ENCODE assay signal across 22 cellular contexts in the genomic region with DNA sequence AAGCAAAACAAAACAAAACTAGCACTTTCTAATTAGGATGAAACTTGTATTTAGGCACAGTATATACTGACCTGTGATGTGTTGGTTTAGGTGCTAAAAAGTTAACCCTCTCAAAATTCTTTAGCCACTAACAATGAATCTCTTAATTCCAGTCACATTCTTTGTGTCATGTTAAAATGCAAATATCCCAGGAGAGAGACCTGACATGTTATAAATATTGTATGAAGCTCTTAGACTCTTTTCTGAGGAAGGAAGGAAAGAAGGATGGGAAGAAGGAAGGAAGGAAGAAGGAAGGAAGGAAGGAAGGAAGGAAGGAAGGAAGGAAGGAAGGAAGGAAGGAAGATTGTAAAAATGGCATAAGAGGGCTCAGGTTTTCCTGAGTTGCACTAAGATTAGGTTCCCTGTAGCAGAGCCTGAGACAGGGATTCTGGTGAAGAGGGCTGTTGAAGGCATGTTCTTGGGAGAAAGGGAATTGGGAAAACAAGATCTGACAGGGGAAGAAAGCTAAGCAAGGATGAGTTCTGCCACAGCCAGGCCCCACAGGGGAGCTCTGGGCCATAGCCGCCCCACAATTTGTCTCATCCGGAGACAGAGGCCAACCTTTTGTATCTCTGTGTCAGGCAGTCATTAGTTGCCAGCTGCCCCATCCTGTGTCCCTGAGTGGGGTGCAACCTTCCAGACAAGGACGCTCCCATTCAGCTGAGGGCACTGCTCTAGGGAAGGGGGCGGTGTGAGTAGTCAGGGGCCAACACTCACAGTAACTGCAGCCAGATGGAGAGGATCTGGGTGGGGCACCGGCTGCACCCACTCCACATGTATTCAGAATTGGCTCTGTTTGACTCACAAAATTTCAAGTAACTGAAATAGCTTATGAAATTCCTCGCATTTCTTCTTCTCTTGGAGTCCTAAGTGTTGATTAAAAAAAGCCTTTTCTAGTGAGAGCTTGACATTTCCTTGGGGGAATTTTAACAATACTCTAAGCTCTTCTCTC.
DNase-seq lines count a peak whose midpoint lies in the region; ATAC-seq and TF ChIP-seq lines count a peak whose summit lies in the region.
"Had no signal": no experiment of that assay in that cellular context is flagged by ENCODE, and none has a peak within 500 bp of the region (broad histone marks: within the 10 kb centered on the region; RNA-seq: fewer than 3 reads in every experiment).

No MANE protein-coding gene starts in this region.

- H3K9me2 ChIP-seq in SK-N-SH = no peaks in the 10 kb centered on the region

- H3K4me3 Mint-ChIP-seq in activated naive CD4-positive, alpha-beta T cell treated with anti-CD3 and anti-CD28 coated beads, Interleukin-2, amount 50 U/mL, for 24 hours = no peak overlapping the region
- H3K4me3 Mint-ChIP-seq: activated CD4-positive, alpha-beta memory T cell treated with anti-CD3 and anti-CD28 coated beads for 36 hours; IgD-negative memory B cell; mesothelial cell of epicardium; stimulated activated naive CD8-positive, alpha-beta T cell treated with anti-CD3 and anti-CD28 coated beads, Interleukin-15, amount 100 ng/mL, for 72 hours had no signal

- DNase-seq in activated naive CD4-positive, alpha-beta T cell treated with anti-CD3 and anti-CD28 coated beads, Interleukin-2, amount 50 U/mL, for 72 hours (ENCODE audit: low spot score in 2 of 2) = no peak
- DNase-seq in SK-N-MC (ENCODE audit: low read depth, low spot score) (peak; percentile 99), foreskin keratinocyte (no peak), upper lobe of right lung (no peak), SK-N-SH (no peak)
- DNase-seq: activated CD4-positive, alpha-beta memory T cell treated with anti-CD3 and anti-CD28 coated beads for 36 hours; activated naive CD4-positive, alpha-beta T cell treated with anti-CD3 and anti-CD28 coated beads, Interleukin-2, amount 50 U/mL, for 16 hours; activated T-cell treated with anti-CD3 and anti-CD28 coated beads, Interleukin-2, amount 50 U/mL, for 1 hour; effector CD4-positive, alpha-beta T cell; GF-D8; hippocampal formation; NCI-H187 treated with DMSO at 0.1 percent for 48 hours; RPMI8226; stimulated activated naive CD8-positive, alpha-beta T cell treated with anti-CD3 and anti-CD28 coated beads, Interleukin-15, amount 100 ng/mL, for 72 hours; upper lobe of left lung had no signal

- H3K9me3 ChIP-seq in SK-N-MC (ENCODE audit: low read depth, low read length) (peaks cover 12% of the 10 kb centered on the region; the same call in 1 of the 2 replicates), upper lobe of right lung (no peaks in the 10 kb centered on the region), SK-N-SH (no peaks in the 10 kb centered on the region)
- H3K9me3 ChIP-seq: A549, neutrophil, upper lobe of left lung had no signal

- peaks cover 15% of the 10 kb centered on the region for H3K4me1 Mint-ChIP-seq in activated naive CD4-positive, alpha-beta T cell treated with anti-CD3 and anti-CD28 coated beads, Interleukin-2, amount 50 U/mL, for 24 hours

- H3K36me3 Mint-ChIP-seq in activated naive CD4-positive, alpha-beta T cell treated with anti-CD3 and anti-CD28 coated beads, Interleukin-2, amount 50 U/mL, for 24 hours = peaks cover 29% of the 10 kb centered on the region
- peaks cover 5 to 11% of the 10 kb centered on the region in 2 donors for H3K36me3 Mint-ChIP-seq in activated naive CD4-positive, alpha-beta T cell treated with anti-CD3 and anti-CD28 coated beads, Interleukin-2, amount 50 U/mL, for 72 hours
- H3K36me3 Mint-ChIP-seq: activated CD4-positive, alpha-beta memory T cell treated with anti-CD3 and anti-CD28 coated beads for 36 hours; IgD-negative memory B cell; mesothelial cell of epicardium had no signal

- 34% methylated on average over 6 of the region's 6 CpGs for WGBS in SK-N-SH (ENCODE audit: low lambda C conversion rate)

- H3K9ac ChIP-seq in SK-N-MC (ENCODE audit: insufficient read length) = peak overlapping the region; percentile 79
- H3K9ac ChIP-seq in SK-N-SH = no peak overlapping the region

- intact Hi-C loops in upper lobe of right lung (cut with DNase I) = no loop called here

- no peak for TF ChIP-seq RAD21 in SK-N-SH (IDR thresholded peaks at IDR 0.05; ENCODE audit: low read length)

- POLR2A ChIA-PET in SK-N-SH (lab: Yijun Ruan, JAX) = no interaction called here

- CTCF ChIA-PET in SK-N-SH (lab: Yijun Ruan, JAX) = no interaction called here

- H3K27me3 ChIP-seq in foreskin keratinocyte (peaks cover 13% of the 10 kb centered on the region), upper lobe of right lung (no peaks in the 10 kb centered on the region), SK-N-SH (ENCODE audit: insufficient read depth) (no peaks in the 10 kb centered on the region)
- H3K27me3 ChIP-seq: neutrophil, upper lobe of left lung had no signal

- no peak for TF ChIP-seq CTCF in foreskin keratinocyte (conservative IDR thresholded peaks at IDR 0.05)
- TF ChIP-seq CTCF in upper lobe of right lung (IDR thresholded peaks at IDR 0.05) = no peak
- no peak for TF ChIP-seq CTCF in SK-N-SH (IDR thresholded peaks at IDR 0.05)

- peak overlapping the region; percentile 67 for H3K4me3 ChIP-seq in SK-N-MC
- H3K4me3 ChIP-seq in upper lobe of right lung = no peak overlapping the region
- no peak overlapping the region for H3K4me3 ChIP-seq in SK-N-SH (ENCODE audit: low read depth in 2 of 2, low read length in 1 of 2)
- H3K4me3 ChIP-seq: A549, upper lobe of left lung had no signal

- ATAC-seq in activated naive CD4-positive, alpha-beta T cell treated with anti-CD3 and anti-CD28 coated beads, Interleukin-2, amount 50 U/mL, for 72 hours = no peak
- ATAC-seq in foreskin keratinocyte (peak; percentile 21), upper lobe of right lung (peak; percentile 58), GM18520 (IDR thresholded peaks at IDR 0.05; ENCODE audit: unreplicated experiment) (no peak), GM18870 (IDR thresholded peaks at IDR 0.05; ENCODE audit: unreplicated experiment) (no peak)
- ATAC-seq: A549; stimulated activated naive CD8-positive, alpha-beta T cell treated with anti-CD3 and anti-CD28 coated beads, Interleukin-15, amount 100 ng/mL, for 72 hours had no signal

- no peaks in the 10 kb centered on the region for H3F3A ChIP-seq in SK-N-SH (replicated peaks; ENCODE audit: insufficient read depth)

- no peak for TF ChIP-seq EP300 in SK-N-SH (IDR thresholded peaks at IDR 0.05; ENCODE audit: borderline replicate concordance in 1 of 2, low read depth in 1 of 2, low read length in 1 of 2)

- H3K27ac Mint-ChIP-seq in activated naive CD4-positive, alpha-beta T cell treated with anti-CD3 and anti-CD28 coated beads, Interleukin-2, amount 50 U/mL, for 24 hours = peak overlapping the region; percentile 42
- H3K27ac Mint-ChIP-seq in activated naive CD4-positive, alpha-beta T cell treated with anti-CD3 and anti-CD28 coated beads, Interleukin-2, amount 50 U/mL, for 72 hours = peak overlapping the region in 1 of 2 donors; percentile 15
- H3K27ac Mint-ChIP-seq: activated CD4-positive, alpha-beta memory T cell treated with anti-CD3 and anti-CD28 coated beads for 36 hours; IgD-negative memory B cell; mesothelial cell of epicardium had no signal

- H3K79me2 ChIP-seq in SK-N-SH (ENCODE audit: insufficient read depth) = no peaks in the 10 kb centered on the region

- H3K4me2 ChIP-seq in SK-N-SH = no peak overlapping the region
- H3K4me2 ChIP-seq: A549 had no signal

- H3K4me1 ChIP-seq in foreskin keratinocyte (no peaks in the 10 kb centered on the region), upper lobe of right lung (no peaks in the 10 kb centered on the region), SK-N-SH (ENCODE audit: control insufficient read depth in 1 of 2, insufficient read depth in 2 of 2, low read depth in 1 of 2, low read length in 1 of 2) (peaks cover 0 to 33% of the 10 kb centered on the region in 2 experiments; a peak in 1 of 4 replicates)
- H3K4me1 ChIP-seq: A549, upper lobe of left lung had no signal

- H3K27ac ChIP-seq in SK-N-MC = peak overlapping the region; percentile 100
- H3K27ac ChIP-seq in foreskin keratinocyte = no peak overlapping the region
- no peak overlapping the region for H3K27ac ChIP-seq in upper lobe of right lung
- H3K27ac ChIP-seq in SK-N-SH (ENCODE audit: low read depth in 2 of 2, low read length in 1 of 2) = no peak overlapping the region
- H3K27ac ChIP-seq: A549, neutrophil, upper lobe of left lung had no signal

- H3K9me3 Mint-ChIP-seq in activated naive CD4-positive, alpha-beta T cell treated with anti-CD3 and anti-CD28 coated beads, Interleukin-2, amount 50 U/mL, for 24 hours = no peaks in the 10 kb centered on the region
- H3K9me3 Mint-ChIP-seq in activated naive CD4-positive, alpha-beta T cell treated with anti-CD3 and anti-CD28 coated beads, Interleukin-2, amount 50 U/mL, for 72 hours = peaks cover 5 to 7% of the 10 kb centered on the region in 2 donors
- H3K9me3 Mint-ChIP-seq: activated CD4-positive, alpha-beta memory T cell treated with anti-CD3 and anti-CD28 coated beads for 36 hours had no signal

- no peaks in the 10 kb centered on the region for H3K27me3 Mint-ChIP-seq in activated naive CD4-positive, alpha-beta T cell treated with anti-CD3 and anti-CD28 coated beads, Interleukin-2, amount 50 U/mL, for 24 hours
- H3K27me3 Mint-ChIP-seq: activated CD4-positive, alpha-beta memory T cell treated with anti-CD3 and anti-CD28 coated beads for 36 hours; stimulated activated naive CD8-positive, alpha-beta T cell treated with anti-CD3 and anti-CD28 coated beads, Interleukin-15, amount 100 ng/mL, for 72 hours had no signal

- H4K20me1 ChIP-seq in SK-N-SH (ENCODE audit: insufficient read depth) = no peaks in the 10 kb centered on the region

- H2AFZ ChIP-seq in SK-N-SH (ENCODE audit: low read depth) = no peak overlapping the region

- peaks cover 8% of the 10 kb centered on the region; the same call in 1 of the 2 replicates for H3K36me3 ChIP-seq in SK-N-MC (ENCODE audit: insufficient read depth, low read length)
- no peaks in the 10 kb centered on the region for H3K36me3 ChIP-seq in upper lobe of right lung
- H3K36me3 ChIP-seq in SK-N-SH (replicated peaks in 1 of 2; ENCODE audit: control insufficient read depth in 1 of 2, insufficient read depth in 2 of 2, low read length in 1 of 2) = no peaks in the 10 kb centered on the region
- H3K36me3 ChIP-seq: neutrophil, upper lobe of left lung had no signal

TF ChIP-seq in SK-N-SH, 30 proteins besides CTCF, POLR2A, EP300 and RAD21 (continues in another document):
- no peak for TF ChIP-seq SMC3 (IDR thresholded peaks at IDR 0.05; ENCODE audit: low read depth, low read length)
- no peak for TF ChIP-seq GABPA (IDR thresholded peaks at IDR 0.05; ENCODE audit: low read depth)
- TF ChIP-seq, protein P1, sequence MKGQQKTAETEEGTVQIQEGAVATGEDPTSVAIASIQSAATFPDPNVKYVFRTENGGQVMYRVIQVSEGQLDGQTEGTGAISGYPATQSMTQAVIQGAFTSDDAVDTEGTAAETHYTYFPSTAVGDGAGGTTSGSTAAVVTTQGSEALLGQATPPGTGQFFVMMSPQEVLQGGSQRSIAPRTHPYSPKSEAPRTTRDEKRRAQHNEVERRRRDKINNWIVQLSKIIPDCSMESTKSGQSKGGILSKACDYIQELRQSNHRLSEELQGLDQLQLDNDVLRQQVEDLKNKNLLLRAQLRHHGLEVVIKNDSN (IDR thresholded peaks at IDR 0.05; ENCODE audit: borderline replicate concordance, low read depth) = no peak

Comparison
In these comparisons a context has a peak if more than half of its experiments do, and no peak if none do; other contexts are left out.
1. ATAC-seq: peak in foreskin keratinocyte (single experiment) and upper lobe of right lung (single experiment); none in activated naive CD4-positive, alpha-beta T cell treated with anti-CD3 and anti-CD28 coated beads, Interleukin-2, amount 50 U/mL, for 72 hours (0 of 2), GM18520 (single experiment) and GM18870 (single experiment).